In the genomic region with DNA sequence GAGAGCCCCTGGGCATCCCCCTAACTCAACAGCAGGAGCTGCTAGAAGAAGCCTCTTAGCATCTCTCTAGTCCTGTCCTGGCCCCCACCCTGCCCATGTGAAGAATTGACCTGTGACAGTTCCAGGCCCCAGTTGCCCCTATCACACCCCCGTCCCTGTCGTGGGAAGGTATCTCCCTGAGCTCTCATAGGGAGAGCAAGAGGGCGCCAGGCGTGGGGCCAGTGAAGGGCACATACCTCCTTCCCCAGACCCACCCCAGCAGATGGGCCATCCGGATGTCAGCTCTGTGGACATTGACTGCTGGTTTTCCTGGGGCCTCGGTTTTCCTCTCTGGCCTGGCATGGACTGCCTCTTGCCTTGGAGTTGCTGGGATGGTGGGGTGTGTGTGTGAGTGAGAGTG, we compare ENCODE assay signal across 13 cellular contexts. TPM values are rescaled to one million over a fixed set of nuclear protein-coding genes. Genes with fewer than 3 reads are reported as not detected.
DNase-seq lines count a peak whose midpoint lies in the region; ATAC-seq, FAIRE-seq and TF ChIP-seq lines count a peak whose summit lies in the region.
"Had no signal": no experiment of that assay in that cellular context is flagged by ENCODE, and none has a peak within 500 bp of the region (broad histone marks: within the 10 kb centered on the region; RNA-seq: fewer than 3 reads in every experiment).

No MANE protein-coding gene starts in this region.

- peak overlapping the region; percentile 58 for H3K4me3 Mint-ChIP-seq in activated CD4-positive, alpha-beta T cell treated with anti-CD3 and anti-CD28 coated beads, Interleukin-2, amount 10 ng/mL, durations not matched to agents 24 days and 14 days
- H3K4me3 Mint-ChIP-seq in stimulated activated effector memory CD8-positive, alpha-beta T cell treated with anti-CD3 and anti-CD28 coated beads, Interleukin-12 subunit alpha, Interleukin-12 subunit beta, amount 100 ng/mL, for 72 hours, result peak overlapping the region; percentile 49

- H3K9me3 ChIP-seq in MM.1S (replicated peaks; ENCODE audit: insufficient read depth, low read length), result no peaks in the 10 kb centered on the region
- H3K9me3 ChIP-seq: Caco-2, heart right ventricle had no signal

- H3K27ac ChIP-seq in MM.1S (ENCODE audit: low read length) (peak overlapping the region; percentile 95; the same call in 1 of the 2 replicates), caudate nucleus (ENCODE audit: low read depth, low read length) (peak overlapping the region; percentile 52)

- no peaks in the 10 kb centered on the region for H4K20me1 ChIP-seq in MM.1S (ENCODE audit: insufficient read depth, low read length)

- no peak overlapping the region for H2AFZ ChIP-seq in MM.1S (ENCODE audit: low read length)

- DNase-seq in activated CD4-positive, alpha-beta T cell treated with anti-CD3 and anti-CD28 coated beads, Interleukin-2, amount 10 ng/mL, durations not matched to agents 24 days and 14 days, result no peak
- DNase-seq in activated CD4-positive, alpha-beta T cell treated with anti-CD3 and anti-CD28 coated beads, Interleukin-2, amount 50 U/mL, for 48 hours, result no peak
- DNase-seq in MM.1S, result no peak
- no peak for DNase-seq in caudate nucleus (lab: John Stamatoyannopoulos, UW)
- no peak for DNase-seq in stimulated activated effector memory CD8-positive, alpha-beta T cell treated with anti-CD3 and anti-CD28 coated beads, Interleukin-12 subunit alpha, Interleukin-12 subunit beta, amount 100 ng/mL, for 72 hours (ENCODE audit: low spot score in 2 of 2)
- DNase-seq in COLO668 (lab: John Stamatoyannopoulos, UW; ENCODE audit: unreplicated experiment), result no peak
- no peak for DNase-seq in GDM1 (lab: John Stamatoyannopoulos, UW)
- DNase-seq in D721Med (ENCODE audit: insufficient read length, low spot score), result no peak
- DNase-seq: activated CD4-positive, alpha-beta T cell treated with anti-CD3 and anti-CD28 coated beads, Interleukin-2, amount 50 U/mL, for 1 hour; Caco-2; heart right ventricle; RPMI8226 had no signal

- intact Hi-C loops in activated CD4-positive, alpha-beta T cell treated with anti-CD3 and anti-CD28 coated beads, Interleukin-2, amount 10 ng/mL, durations not matched to agents 24 days and 14 days (cut with micrococcal nuclease), result no loop called here

- peaks cover 74% of the 10 kb centered on the region for H3K4me1 Mint-ChIP-seq in activated CD4-positive, alpha-beta T cell treated with anti-CD3 and anti-CD28 coated beads, Interleukin-2, amount 10 ng/mL, durations not matched to agents 24 days and 14 days
- H3K4me1 Mint-ChIP-seq in stimulated activated effector memory CD8-positive, alpha-beta T cell treated with anti-CD3 and anti-CD28 coated beads, Interleukin-12 subunit alpha, Interleukin-12 subunit beta, amount 100 ng/mL, for 72 hours, result peaks cover 65% of the 10 kb centered on the region

- no peak overlapping the region for H3K9ac ChIP-seq in MM.1S (ENCODE audit: low read length)

- no peaks in the 10 kb centered on the region for H3K27me3 ChIP-seq in MM.1S (replicated peaks; ENCODE audit: insufficient read depth, low read length)
- H3K27me3 ChIP-seq: heart right ventricle had no signal

- no peaks in the 10 kb centered on the region for H3K27me3 Mint-ChIP-seq in activated CD4-positive, alpha-beta T cell treated with anti-CD3 and anti-CD28 coated beads, Interleukin-2, amount 10 ng/mL, durations not matched to agents 24 days and 14 days

- no peak for TF ChIP-seq CTCF in MM.1S (IDR thresholded peaks at IDR 0.05; ENCODE audit: low read length)
- TF ChIP-seq CTCF in D721Med (IDR thresholded peaks at IDR 0.05; ENCODE audit: insufficient read depth, missing control alignments), result no peak

- H3K9me2 ChIP-seq in MM.1S (replicated peaks; ENCODE audit: insufficient read depth, low read length), result no peaks in the 10 kb centered on the region

- H3K4me1 ChIP-seq in MM.1S (ENCODE audit: low read length), result peaks cover 30% of the 10 kb centered on the region
- H3K4me1 ChIP-seq: Caco-2 had no signal

- H3K9me3 Mint-ChIP-seq in activated CD4-positive, alpha-beta T cell treated with anti-CD3 and anti-CD28 coated beads, Interleukin-2, amount 10 ng/mL, durations not matched to agents 24 days and 14 days, result no peaks in the 10 kb centered on the region
- H3K9me3 Mint-ChIP-seq in stimulated activated effector memory CD8-positive, alpha-beta T cell treated with anti-CD3 and anti-CD28 coated beads, Interleukin-12 subunit alpha, Interleukin-12 subunit beta, amount 100 ng/mL, for 72 hours, result no peaks in the 10 kb centered on the region

- peaks cover 12% of the 10 kb centered on the region for H3F3A ChIP-seq in MM.1S (ENCODE audit: insufficient read depth, low read length)

- H3K36me3 Mint-ChIP-seq in activated CD4-positive, alpha-beta T cell treated with anti-CD3 and anti-CD28 coated beads, Interleukin-2, amount 10 ng/mL, durations not matched to agents 24 days and 14 days (ENCODE audit: low read depth), result peaks cover 73% of the 10 kb centered on the region
- peaks cover 98% of the 10 kb centered on the region for H3K36me3 Mint-ChIP-seq in stimulated activated effector memory CD8-positive, alpha-beta T cell treated with anti-CD3 and anti-CD28 coated beads, Interleukin-12 subunit alpha, Interleukin-12 subunit beta, amount 100 ng/mL, for 72 hours

- no peak for FAIRE-seq in D721Med (lab: Jason Lieb, UNC)
- FAIRE-seq: GM18507 had no signal

- H3K27ac Mint-ChIP-seq in activated CD4-positive, alpha-beta T cell treated with anti-CD3 and anti-CD28 coated beads, Interleukin-2, amount 10 ng/mL, durations not matched to agents 24 days and 14 days, result peak overlapping the region; percentile 96
- peak overlapping the region; percentile 88 for H3K27ac Mint-ChIP-seq in stimulated activated effector memory CD8-positive, alpha-beta T cell treated with anti-CD3 and anti-CD28 coated beads, Interleukin-12 subunit alpha, Interleukin-12 subunit beta, amount 100 ng/mL, for 72 hours

- H3K79me2 ChIP-seq in MM.1S (ENCODE audit: low read length), result peaks cover 15% of the 10 kb centered on the region; the same call in 1 of the 2 replicates

- no peak for ATAC-seq in stimulated activated effector memory CD8-positive, alpha-beta T cell treated with anti-CD3 and anti-CD28 coated beads, Interleukin-12 subunit alpha, Interleukin-12 subunit beta, amount 100 ng/mL, for 72 hours

- H3K4me2 ChIP-seq in MM.1S (ENCODE audit: low read depth, low read length), result no peak overlapping the region

- no peaks in the 10 kb centered on the region for H3K36me3 ChIP-seq in MM.1S (replicated peaks; ENCODE audit: insufficient read depth, low read length)

- no peak overlapping the region for H3K4me3 ChIP-seq in MM.1S (ENCODE audit: low read length)
- H3K4me3 ChIP-seq: heart right ventricle had no signal

RNA-seq across cellular contexts. Expression of a gene that starts 29.5 kb away (rescaled TPM):
- total RNA-seq in activated CD4-positive, alpha-beta T cell treated with anti-CD3 and anti-CD28 coated beads, Interleukin-2, amount 10 ng/mL, durations not matched to agents 24 days and 14 days, result 448 and 469 TPM in 2 replicates
